Comparison of ENCODE assay signal across 8 cellular contexts in genomic region chr2:231464576-231465540, GRCh38. TPM values are rescaled to one million over a fixed set of nuclear protein-coding genes. Genes with fewer than 3 reads are reported as not detected.
DNase-seq lines count a peak whose midpoint lies in the region; ATAC-seq and TF ChIP-seq lines count a peak whose summit lies in the region.

No MANE protein-coding gene starts in this region.

- H3K4me1 Mint-ChIP-seq in HFFc6 (ENCODE audit: low read depth): peaks cover 41% of the 10 kb centered on the region

- H3K27me3 Mint-ChIP-seq in HFFc6 (ENCODE audit: insufficient read depth): peaks cover 3% of the 10 kb centered on the region; the same call in 1 of the 2 replicates

- H3K36me3 Mint-ChIP-seq in HFFc6 (ENCODE audit: low read depth): peaks cover 41% of the 10 kb centered on the region

- H3K4me3 Mint-ChIP-seq in HFFc6: peak overlapping the region; percentile 95

- no peaks in the 10 kb centered on the region; the same call in 1 of the 2 replicates for H3K9me3 Mint-ChIP-seq in HFFc6

- peak overlapping the region; percentile 98 for H3K27ac Mint-ChIP-seq in HFFc6

- no peak for TF ChIP-seq CTCF in HFFc6 (IDR thresholded peaks at IDR 0.05)

- peak; percentile 84 for DNase-seq in GF-D8 (lab: John Stamatoyannopoulos, UW)
- no peak for DNase-seq in HFFc6
- DNase-seq in NCI-H2029 treated with DMSO at 0.1 percent for 48 hours (lab: John Stamatoyannopoulos, UW): peak; percentile 78
- peak; percentile 98 for DNase-seq in activated CD4-positive, CD25-positive, alpha-beta regulatory T cell treated with anti-CD3 and anti-CD28 coated beads, Interleukin-2, amount 50 U/mL, for 72 hours
- peak; percentile 97 for DNase-seq in cerebellar cortex (ENCODE audit: low spot score)
- DNase-seq in kidney tubule cell (ENCODE audit: low spot score): peak; percentile 47
- DNase-seq in stimulated activated CD4-positive, alpha-beta T cell treated with anti-CD3 and anti-CD28 coated beads, Interleukin-1b, Interleukin-23, amount 100 ng/mL, for 24 hours (ENCODE audit: low read depth in 4 of 4, low spot score in 1 of 4): peak; percentile 98 to 99 (median 99)

- no peak for ATAC-seq in GM19328 (IDR thresholded peaks at IDR 0.05; ENCODE audit: unreplicated experiment)

RNA-seq across cellular contexts. Expression of gene NCL, which starts 0.6 kb away (rescaled TPM):
- 100 to 1,000 TPM; 503 to 649 (median 589) TPM for total RNA-seq in HFFc6 (2021; fragmentation: NEBNext Ultra II Directional; extraction: Animal tissue kit (Norgen Biotek cat#: 25700))
